7 cellular contexts compared by ENCODE assay signal in the genomic region with DNA sequence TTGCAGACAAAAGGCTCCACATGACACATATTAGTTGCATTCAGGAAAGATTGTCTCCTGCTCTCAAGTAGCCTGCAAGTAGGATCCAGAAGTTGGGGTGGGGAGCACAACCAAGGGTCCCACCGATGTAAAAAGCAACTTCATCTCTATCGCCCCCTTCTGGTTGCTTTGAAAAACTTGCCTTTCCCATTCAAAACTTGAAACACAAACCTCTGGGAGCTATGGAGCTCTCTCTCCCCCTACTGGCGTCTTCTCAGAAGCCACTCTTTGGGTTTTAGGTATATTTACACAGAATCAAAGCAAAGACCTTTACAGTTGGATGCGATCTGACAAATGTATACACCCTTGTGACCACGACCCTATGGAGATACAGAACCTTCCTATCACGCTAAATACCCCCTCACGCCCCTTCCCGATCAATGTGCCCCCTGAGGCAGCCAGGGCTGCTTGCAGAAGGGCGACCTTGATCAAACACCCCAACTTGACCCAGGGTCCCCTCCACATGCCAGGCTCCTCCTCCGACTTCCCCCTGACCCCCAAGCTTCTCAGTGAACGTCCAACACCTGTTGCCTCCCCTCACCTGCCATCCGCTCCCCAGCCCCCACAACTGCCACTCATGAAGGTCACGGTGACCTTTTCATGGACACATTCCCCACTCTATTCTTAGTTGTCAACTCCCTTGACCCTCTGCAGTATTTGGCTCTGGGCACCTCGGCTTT. TPM values are rescaled to one million over a fixed set of nuclear protein-coding genes. Genes with fewer than 3 reads are reported as not detected.
DNase-seq lines count a peak whose midpoint lies in the region; ATAC-seq and TF ChIP-seq lines count a peak whose summit lies in the region.

No MANE protein-coding gene starts in this region.

- H3K36me3 Mint-ChIP-seq in activated naive CD4-positive, alpha-beta T cell treated with anti-CD3 and anti-CD28 coated beads, Interleukin-2, amount 50 U/mL, for 24 hours = no peaks in the 10 kb centered on the region
- H3K36me3 Mint-ChIP-seq in glutamatergic neuron (ENCODE audit: unreplicated experiment) (no peaks in the 10 kb centered on the region), progenitor cell of endocrine pancreas (ENCODE audit: insufficient read depth) (peaks cover 6% of the 10 kb centered on the region)

- H3K4me3 Mint-ChIP-seq in activated naive CD4-positive, alpha-beta T cell treated with anti-CD3 and anti-CD28 coated beads, Interleukin-2, amount 50 U/mL, for 24 hours = peak overlapping the region; percentile 45
- H3K4me3 Mint-ChIP-seq in glutamatergic neuron (ENCODE audit: unreplicated experiment) (peak overlapping the region; percentile 63), progenitor cell of endocrine pancreas (ENCODE audit: low read depth) (no peak overlapping the region)

- CTCF ChIA-PET in RWPE1 (lab: Yijun Ruan, JAX) = interaction anchor here (0.6 to 2.0 kb wide), 20 partner anchors 9 to 887 kb away, joined by 3 to 12 read pairs (median 4); a partner anchor contains a TSS

- DNase-seq in GM10266 (ENCODE audit: extremely low spot score) (peak; percentile 81), MG63 (peak; percentile 47), RWPE1 (ENCODE audit: low spot score) (peak; percentile 86), glutamatergic neuron (no peak), progenitor cell of endocrine pancreas (ENCODE audit: low spot score, unreplicated experiment) (peak; percentile 51)

- no peaks in the 10 kb centered on the region for H3K9me3 ChIP-seq in MG63

- H3K27me3 Mint-ChIP-seq in activated naive CD4-positive, alpha-beta T cell treated with anti-CD3 and anti-CD28 coated beads, Interleukin-2, amount 50 U/mL, for 24 hours = no peaks in the 10 kb centered on the region
- no peaks in the 10 kb centered on the region for H3K27me3 Mint-ChIP-seq in glutamatergic neuron (ENCODE audit: unreplicated experiment)
- H3K27me3 Mint-ChIP-seq in progenitor cell of endocrine pancreas = no peaks in the 10 kb centered on the region

- H3K9me3 Mint-ChIP-seq in activated naive CD4-positive, alpha-beta T cell treated with anti-CD3 and anti-CD28 coated beads, Interleukin-2, amount 50 U/mL, for 24 hours = no peaks in the 10 kb centered on the region
- peaks cover 8% of the 10 kb centered on the region for H3K9me3 Mint-ChIP-seq in glutamatergic neuron (ENCODE audit: unreplicated experiment)
- no peaks in the 10 kb centered on the region for H3K9me3 Mint-ChIP-seq in progenitor cell of endocrine pancreas (ENCODE audit: low read depth)

- H3K27ac Mint-ChIP-seq in activated naive CD4-positive, alpha-beta T cell treated with anti-CD3 and anti-CD28 coated beads, Interleukin-2, amount 50 U/mL, for 24 hours = peak overlapping the region; percentile 86
- peak overlapping the region; percentile 79 for H3K27ac Mint-ChIP-seq in glutamatergic neuron (ENCODE audit: unreplicated experiment)
- peak overlapping the region; percentile 82 for H3K27ac Mint-ChIP-seq in progenitor cell of endocrine pancreas

- peak; percentile 83 for TF ChIP-seq CTCF in GM10266 (IDR thresholded peaks at IDR 0.05; ENCODE audit: control insufficient read depth, insufficient read depth, low read depth, missing control alignments)
- peak; percentile 95 for TF ChIP-seq CTCF in RWPE1 (conservative IDR thresholded peaks at IDR 0.05; ENCODE audit: low read depth)
- peak; percentile 98 for TF ChIP-seq CTCF in glutamatergic neuron (IDR thresholded peaks at IDR 0.05; ENCODE audit: partially characterized antibody, unreplicated experiment)
- TF ChIP-seq CTCF in progenitor cell of endocrine pancreas (IDR thresholded peaks at IDR 0.05; ENCODE audit: unreplicated experiment) = peak; percentile 100

- H3K36me3 ChIP-seq in MG63 = peaks cover 17% of the 10 kb centered on the region

- H3K4me1 Mint-ChIP-seq in activated naive CD4-positive, alpha-beta T cell treated with anti-CD3 and anti-CD28 coated beads, Interleukin-2, amount 50 U/mL, for 24 hours = peaks cover 58% of the 10 kb centered on the region
- H3K4me1 Mint-ChIP-seq in glutamatergic neuron (ENCODE audit: low read depth, unreplicated experiment) (peaks cover 21% of the 10 kb centered on the region), progenitor cell of endocrine pancreas (ENCODE audit: low read depth) (peaks cover 19% of the 10 kb centered on the region)

- no peaks in the 10 kb centered on the region for H3K27me3 ChIP-seq in MG63

- ATAC-seq in HG02759 (IDR thresholded peaks at IDR 0.05; ENCODE audit: unreplicated experiment) = no peak

- POLR2A ChIA-PET in RWPE1 (lab: Yijun Ruan, JAX; ENCODE audit: low non-redundant PET) = no interaction called here

- H3K27ac ChIP-seq in RWPE1 = peak overlapping the region; percentile 65

- no peak overlapping the region for H3K4me3 ChIP-seq in MG63

RNA-seq across cellular contexts. Expression of a gene that starts 10.1 kb away (rescaled TPM):
- total RNA-seq in MG63 (2014; rRNA removed; shearing (Covaris generic); ENCODE audit: low replicate concordance) = 46.1 and 109 TPM in 2 replicates
- total RNA-seq in glutamatergic neuron (ENCODE audit: unreplicated experiment) (94.4 TPM), progenitor cell of endocrine pancreas (75.0 and 82.1 TPM in 2 replicates)

RNA-seq across cellular contexts. Expression of a gene that starts 10.8 kb away (rescaled TPM):
- total RNA-seq in MG63 (2014; rRNA removed; shearing (Covaris generic); ENCODE audit: low replicate concordance) = 0.20 TPM in 1 of 2 replicates, not detected in the other
- total RNA-seq in glutamatergic neuron (ENCODE audit: unreplicated experiment) (0.29 TPM), progenitor cell of endocrine pancreas (6.8 and 8.3 TPM in 2 replicates)

RNA-seq across cellular contexts. Expression of a gene that starts 20.7 kb away (rescaled TPM):
- total RNA-seq in MG63 (2014; rRNA removed; shearing (Covaris generic); ENCODE audit: low replicate concordance) = 1.2 and 1.8 TPM in 2 replicates
- total RNA-seq in glutamatergic neuron (ENCODE audit: unreplicated experiment) = 39.2 TPM
- total RNA-seq in progenitor cell of endocrine pancreas = 61.2 and 64.5 TPM in 2 replicates

RNA-seq across cellular contexts. Expression of a gene that starts 42.5 kb away (rescaled TPM):
- 131 and 183 TPM in 2 replicates for total RNA-seq in MG63 (2014; rRNA removed; shearing (Covaris generic); ENCODE audit: low replicate concordance)
- total RNA-seq in glutamatergic neuron (ENCODE audit: unreplicated experiment) (2.5 TPM), progenitor cell of endocrine pancreas (43.4 and 58.0 TPM in 2 replicates)

RNA-seq across cellular contexts. Expression of a gene that starts 57.8 kb away (rescaled TPM):
- total RNA-seq in MG63 (2014; rRNA removed; shearing (Covaris generic); ENCODE audit: low replicate concordance) = 29.6 and 58.0 TPM in 2 replicates
- total RNA-seq in glutamatergic neuron (ENCODE audit: unreplicated experiment) = 8.9 TPM
- 153 and 169 TPM in 2 replicates for total RNA-seq in progenitor cell of endocrine pancreas

Comparison
In these comparisons a context has a peak if more than half of its experiments do, and no peak if none do; other contexts are left out.
1. RNA of a gene that starts 20.7 kb away (total RNA-seq): 61.2 to 64.5 TPM in progenitor cell of endocrine pancreas and 39.2 TPM in glutamatergic neuron (single experiment); 1.2 to 1.8 TPM in MG63; every median in the first group is over 10 times any median in the second.
2. Peak in every context shown above with its lines, with median percentiles within 50 percentile points of each other: CTCF ChIP-seq and H3K27ac Mint-ChIP-seq.